In the genomic region with DNA sequence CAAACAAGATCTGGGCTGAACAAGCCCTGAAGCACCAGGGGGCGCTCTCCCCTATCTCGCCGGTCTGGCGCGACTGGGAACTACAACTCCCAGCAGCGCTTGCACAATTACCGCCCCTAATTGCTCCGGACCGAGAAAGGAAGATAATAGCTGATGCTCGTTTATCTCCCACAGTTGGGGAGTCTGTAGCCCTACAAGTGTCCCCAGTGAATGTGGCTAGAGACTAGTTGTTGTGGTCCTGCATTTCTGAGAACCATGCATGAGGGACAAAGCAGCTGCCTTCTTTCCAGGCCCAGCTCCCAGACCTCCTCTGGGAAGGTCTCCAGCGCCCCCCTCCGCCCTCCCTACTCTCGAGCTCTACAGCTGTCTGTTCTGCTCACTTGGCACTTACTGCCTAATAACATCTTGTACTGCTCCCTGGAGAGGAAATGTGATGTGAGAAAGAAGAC, we compare ENCODE assay signal across 8 cellular contexts. TPM values are rescaled to one million over a fixed set of nuclear protein-coding genes. Genes with fewer than 3 reads are reported as not detected.
DNase-seq lines count a peak whose midpoint lies in the region; ATAC-seq and TF ChIP-seq lines count a peak whose summit lies in the region.

No MANE protein-coding gene starts in this region.

- intact Hi-C loops in CD8-positive, alpha-beta T cell (cut with DNase I, micrococcal nuclease): loop anchor here (1.0 to 5.0 kb wide), 5 partner anchors 35 to 434 kb away; partner anchors contain the start of genes NRXN2 (in 2 of the 2), FAU (in 1 of the 2), MAP4K2 (in 1 of the 2) and MRPL49 (in 1 of the 2)
- intact Hi-C loops in natural killer cell (cut with micrococcal nuclease): loop anchor here (1.0 kb wide), 1 partner anchor 35 kb away; the partner anchor contains the start of gene NRXN2

- CTCF ChIA-PET in CD8-positive, alpha-beta T cell (lab: Charles Lee): interaction anchor here (0.6 to 2.6 kb wide), 31 partner anchors 10 to 339 kb away, joined by 3 to 22 read pairs (median 5); partner anchors contain the start of genes CDC42BPG, MEN1, NRXN2 and RASGRP2

- peak overlapping the region; percentile 97 for H2AFZ ChIP-seq in Loucy (ENCODE audit: low read length)

- peak overlapping the region; percentile 44 for H3K4me3 ChIP-seq in CD8-positive, alpha-beta T cell (ENCODE audit: low read depth, low read length)
- H3K4me3 ChIP-seq in Loucy (ENCODE audit: low read length, poor library complexity, severe bottlenecking) (peak overlapping the region; percentile 77), fibroblast of the aortic adventitia (ENCODE audit: low read depth, low read length) (peak overlapping the region; percentile 52)

- no peaks in the 10 kb centered on the region for H3K9me2 ChIP-seq in Loucy (replicated peaks; ENCODE audit: low read depth, low read length)

- peaks cover 8% of the 10 kb centered on the region for H3K27me3 Mint-ChIP-seq in CD8-positive, alpha-beta T cell (ENCODE audit: low read depth)
- peaks cover 25 to 37% of the 10 kb centered on the region in 2 donors for H3K27me3 Mint-ChIP-seq in natural killer cell (ENCODE audit: low read depth in 2 of 2)
- peaks cover 19 to 22% of the 10 kb centered on the region in 2 donors for H3K27me3 Mint-ChIP-seq in stimulated activated naive B cell treated with anti-CD40 and anti-IgM and Interleukin-4, amounts not matched to agents 10 μg/mL and 1 μg/mL and 100 μg/mL, for 72 hours

- H3K27me3 ChIP-seq in CD8-positive, alpha-beta T cell (ENCODE audit: insufficient read depth, low read length): no peaks in the 10 kb centered on the region
- H3K27me3 ChIP-seq in Loucy (ENCODE audit: insufficient read depth, low read length, poor library complexity, severe bottlenecking): no peaks in the 10 kb centered on the region

- no peaks in the 10 kb centered on the region for H3K79me2 ChIP-seq in Loucy (ENCODE audit: insufficient read depth, low read length)

- peaks cover 18% of the 10 kb centered on the region for H3K4me1 ChIP-seq in CD8-positive, alpha-beta T cell (ENCODE audit: insufficient read depth, low read length)
- peaks cover 18% of the 10 kb centered on the region for H3K4me1 ChIP-seq in Loucy (ENCODE audit: insufficient read depth, low read length, poor library complexity, severe bottlenecking)

- peak; percentile 94 for TF ChIP-seq CTCF in CD8-positive, alpha-beta T cell (IDR thresholded peaks at IDR 0.05)
- TF ChIP-seq CTCF in Loucy (conservative IDR thresholded peaks at IDR 0.05; ENCODE audit: low read length) (peak; percentile 92), fibroblast of the aortic adventitia (IDR thresholded peaks at IDR 0.05; ENCODE audit: insufficient read depth, low read length) (peak; percentile 92), natural killer cell (IDR thresholded peaks at IDR 0.05) (peak; percentile 91)

- no peak overlapping the region for H3K27ac ChIP-seq in CD8-positive, alpha-beta T cell (ENCODE audit: low read depth, low read length)

- POLR2A ChIA-PET in CD8-positive, alpha-beta T cell (lab: Charles Lee): interaction anchor here (0.7 to 1.4 kb wide), 6 partner anchors 10 to 87 kb away, joined by 3 to 7 read pairs (median 4); partner anchors contain the start of genes NRXN2 and RASGRP2

- H3K27ac Mint-ChIP-seq in CD8-positive, alpha-beta T cell: peak overlapping the region; percentile 63
- no peak overlapping the region for H3K27ac Mint-ChIP-seq in natural killer cell
- peak overlapping the region; percentile 0 for H3K27ac Mint-ChIP-seq in stimulated activated naive B cell treated with anti-CD40 and anti-IgM and Interleukin-4, amounts not matched to agents 10 μg/mL and 1 μg/mL and 100 μg/mL, for 72 hours

- peaks cover 21% of the 10 kb centered on the region for H3K4me1 Mint-ChIP-seq in CD8-positive, alpha-beta T cell (ENCODE audit: low read depth)
- peaks cover 11 to 28% of the 10 kb centered on the region in 2 donors for H3K4me1 Mint-ChIP-seq in natural killer cell
- peaks cover 18 to 39% of the 10 kb centered on the region in 2 donors for H3K4me1 Mint-ChIP-seq in stimulated activated naive B cell treated with anti-CD40 and anti-IgM and Interleukin-4, amounts not matched to agents 10 μg/mL and 1 μg/mL and 100 μg/mL, for 72 hours

- H4K20me1 ChIP-seq in Loucy (ENCODE audit: insufficient read depth, low read length, poor library complexity, severe bottlenecking): no peaks in the 10 kb centered on the region

- peak; percentile 99 for ATAC-seq in CD8-positive, alpha-beta T cell
- ATAC-seq in GM21526 (IDR thresholded peaks at IDR 0.05; ENCODE audit: low FRiP score, unreplicated experiment) (peak; percentile 63), natural killer cell (peak; percentile 96 to 100 (median 100))
- peak; percentile 96 to 97 for ATAC-seq in stimulated activated naive B cell treated with anti-CD40 and anti-IgM and Interleukin-4, amounts not matched to agents 10 μg/mL and 1 μg/mL and 100 μg/mL, for 72 hours (replicated peaks)

- peak overlapping the region; percentile 64 for H3K4me3 Mint-ChIP-seq in CD8-positive, alpha-beta T cell
- H3K4me3 Mint-ChIP-seq in natural killer cell: no peak overlapping the region
- peak overlapping the region; percentile 66 to 72 for H3K4me3 Mint-ChIP-seq in stimulated activated naive B cell treated with anti-CD40 and anti-IgM and Interleukin-4, amounts not matched to agents 10 μg/mL and 1 μg/mL and 100 μg/mL, for 72 hours

- peak overlapping the region; percentile 61 for H3K4me2 ChIP-seq in Loucy (ENCODE audit: low read depth, low read length, poor library complexity, severe bottlenecking)

- DNase-seq in CD8-positive, alpha-beta T cell: peak; percentile 80 to 97 (median 89)
- DNase-seq in RPMI8226 (peak; percentile 97), fibroblast of the aortic adventitia (ENCODE audit: low read depth) (peak; percentile 85), natural killer cell (peak; percentile 85)
- peak; percentile 81 to 86 for DNase-seq in activated T-helper 1 cell treated with anti-CD3 and anti-CD28 coated beads, Interleukin-2, amount 50 U/mL, for 16 hours (ENCODE audit: low read depth in 1 of 2, low spot score in 1 of 2)
- DNase-seq in stimulated activated naive B cell treated with anti-CD40 and anti-IgM and Interleukin-4, amounts not matched to agents 10 μg/mL and 1 μg/mL and 100 μg/mL, for 72 hours: peak; percentile 82

- H3K9me3 Mint-ChIP-seq in CD8-positive, alpha-beta T cell: no peaks in the 10 kb centered on the region
- H3K9me3 Mint-ChIP-seq in natural killer cell: no peaks in the 10 kb centered on the region
- no peaks in the 10 kb centered on the region for H3K9me3 Mint-ChIP-seq in stimulated activated naive B cell treated with anti-CD40 and anti-IgM and Interleukin-4, amounts not matched to agents 10 μg/mL and 1 μg/mL and 100 μg/mL, for 72 hours

- no peaks in the 10 kb centered on the region for H3K36me3 Mint-ChIP-seq in CD8-positive, alpha-beta T cell
- H3K36me3 Mint-ChIP-seq in natural killer cell: no peaks in the 10 kb centered on the region
- H3K36me3 Mint-ChIP-seq in stimulated activated naive B cell treated with anti-CD40 and anti-IgM and Interleukin-4, amounts not matched to agents 10 μg/mL and 1 μg/mL and 100 μg/mL, for 72 hours: no peaks in the 10 kb centered on the region

- H3K36me3 ChIP-seq in CD8-positive, alpha-beta T cell (ENCODE audit: insufficient read depth, low read length): no peaks in the 10 kb centered on the region
- no peaks in the 10 kb centered on the region for H3K36me3 ChIP-seq in Loucy (ENCODE audit: insufficient read depth, low read length)

- H3F3A ChIP-seq in Loucy (ENCODE audit: low read depth): no peaks in the 10 kb centered on the region

- H3K9ac ChIP-seq in Loucy (ENCODE audit: low read depth, low read length, poor library complexity, severe bottlenecking): peak overlapping the region; percentile 36

- no peaks in the 10 kb centered on the region for H3K9me3 ChIP-seq in CD8-positive, alpha-beta T cell (ENCODE audit: low read length)
- H3K9me3 ChIP-seq in Loucy (ENCODE audit: insufficient read depth, low read depth, low read length): no peaks in the 10 kb centered on the region

RNA-seq across cellular contexts. Expression of gene NRXN2, which starts 34.4 kb away (rescaled TPM):
- total RNA-seq in CD8-positive, alpha-beta T cell: under 1 TPM; 0.17 to 0.43 TPM
- total RNA-seq in fibroblast of the aortic adventitia (ENCODE audit: low replicate concordance): 3.3 and 3.4 TPM in 2 replicates
- 1 to 10 TPM; 2.9 to 9.6 (median 7.7) TPM for total RNA-seq in natural killer cell

RNA-seq across cellular contexts. Expression of gene RASGRP2, which starts 55.4 kb away (rescaled TPM):
- total RNA-seq in CD8-positive, alpha-beta T cell: 100 to 1,000 TPM; 468 to 472 TPM
- total RNA-seq in fibroblast of the aortic adventitia (ENCODE audit: low replicate concordance): 0.25 TPM in 1 of 2 replicates, not detected in the other
- 100 to 1,000 TPM; 371 to 417 (median 394) TPM for total RNA-seq in natural killer cell

Comparison
In these comparisons a context has a peak if more than half of its experiments do, and no peak if none do; other contexts are left out.
1. H3K27ac Mint-ChIP-seq: peak in CD8-positive, alpha-beta T cell (single experiment) and stimulated activated naive B cell treated with anti-CD40 and anti-IgM and Interleukin-4, amounts not matched to agents 10 μg/mL and 1 μg/mL and 100 μg/mL, for 72 hours (single experiment); none in natural killer cell (0 of 2).
2. RNA of gene RASGRP2, which starts 55.4 kb away (total RNA-seq): 468 to 472 TPM in CD8-positive, alpha-beta T cell and 371 to 417 TPM in natural killer cell; 0.25 TPM in fibroblast of the aortic adventitia; every median in the first group is over 100 times any median in the second.
3. Peak in every context shown above with its lines, with median percentiles within 50 percentile points of each other: ATAC-seq, DNase-seq, H3K4me3 ChIP-seq and CTCF ChIP-seq.